Comparison of ENCODE assay signal across 27 cellular contexts in genomic region chr12:87082756-87083155, GRCh38.
DNase-seq lines count a peak whose midpoint lies in the region; TF ChIP-seq lines count a peak whose summit lies in the region.
"Had no signal": no experiment of that assay in that cellular context is flagged by ENCODE, and none has a peak within 500 bp of the region (broad histone marks: within the 10 kb centered on the region; RNA-seq: fewer than 3 reads in every experiment).

No MANE protein-coding gene starts in this region.

- no peaks in the 10 kb centered on the region for H3K4me1 ChIP-seq in breast epithelium
- H3K4me1 ChIP-seq: Caco-2, HAP-1 had no signal

- intact Hi-C loops in breast epithelium (cut with DNase I; ENCODE audit: low total_unique reads) = no loop called here

- DNase-seq in SIG-M5 treated with dmso at 0.1 percent for 504 hours (lab: John Stamatoyannopoulos, UW; ENCODE audit: unreplicated experiment) = peak; percentile 3
- no peak for DNase-seq in SIG-M5 (lab: John Stamatoyannopoulos, UW)
- peak; percentile 1 for DNase-seq in amniotic stem cell (lab: John Stamatoyannopoulos, UW)
- DNase-seq in fibroblast of the aortic adventitia (ENCODE audit: low read depth) = peak; percentile 36
- DNase-seq in NCI-H2107 treated with DMSO at 0.1 percent for 48 hours (lab: John Stamatoyannopoulos, UW; ENCODE audit: unreplicated experiment) = no peak
- DNase-seq in activated CD4-positive, alpha-beta T cell treated with anti-CD3 and anti-CD28 coated beads, Interleukin-2, amount 50 U/mL, for 4 hours = no peak
- no peak for DNase-seq in breast epithelium (ENCODE audit: low spot score in 2 of 2)
- DNase-seq: Caco-2; CD8-positive, alpha-beta T cell; DMS 273 treated with DMSO at 0.1 percent for 48 hours; DMS79; EL; GDM1; GOT3; MG63; NCI-H1105 treated with DMSO at 0.1 percent for 48 hours; NCI-H2029; NCI-H2227 treated with DMSO at 0.1 percent for 48 hours; NCI-H510A; NCI-H69; SHP77 had no signal

- TF ChIP-seq CTCF in fibroblast of the aortic adventitia (IDR thresholded peaks at IDR 0.05; ENCODE audit: insufficient read depth, low read length) = no peak
- no peak for TF ChIP-seq CTCF in breast epithelium (IDR thresholded peaks at IDR 0.05)

- no peak overlapping the region for H3K4me3 ChIP-seq in fibroblast of the aortic adventitia (ENCODE audit: low read depth, low read length)
- H3K4me3 ChIP-seq in breast epithelium = no peak overlapping the region
- H3K4me3 ChIP-seq: GM12878, HAP-1, K562, MG63 had no signal

- H3K9me3 ChIP-seq in breast epithelium = no peaks in the 10 kb centered on the region
- H3K9me3 ChIP-seq: Caco-2, HAP-1, MG63 had no signal

- H3K27me3 ChIP-seq in breast epithelium = no peaks in the 10 kb centered on the region
- H3K27me3 ChIP-seq: MG63 had no signal

- no peaks in the 10 kb centered on the region for H3K36me3 ChIP-seq in breast epithelium
- H3K36me3 ChIP-seq: HAP-1, MG63 had no signal

- no peak overlapping the region for H3K27ac ChIP-seq in breast epithelium
- H3K27ac ChIP-seq: 22Rv1, C4-2B, RWPE1 had no signal

- TF ChIP-seq POLR2A in breast epithelium (IDR thresholded peaks at IDR 0.05) = no peak

Comparison
In these comparisons a context has a peak if more than half of its experiments do, and no peak if none do; other contexts are left out.
1. DNase-seq: peak in SIG-M5 treated with dmso at 0.1 percent for 504 hours (single experiment), amniotic stem cell (single experiment) and fibroblast of the aortic adventitia (single experiment); none in SIG-M5 (single experiment), NCI-H2107 treated with DMSO at 0.1 percent for 48 hours (single experiment), activated CD4-positive, alpha-beta T cell treated with anti-CD3 and anti-CD28 coated beads, Interleukin-2, amount 50 U/mL, for 4 hours (0 of 2) and breast epithelium (0 of 2).